ENCODE assay signal across 24 cellular contexts in genomic region chr5:111246459-111246858, GRCh38. TPM values are rescaled to one million over a fixed set of nuclear protein-coding genes. Genes with fewer than 3 reads are reported as not detected.
DNase-seq lines count a peak whose midpoint lies in the region; ATAC-seq and TF ChIP-seq lines count a peak whose summit lies in the region.
"Had no signal": no experiment of that assay in that cellular context is flagged by ENCODE, and none has a peak within 500 bp of the region (broad histone marks: within the 10 kb centered on the region; RNA-seq: fewer than 3 reads in every experiment).

No MANE protein-coding gene starts in this region.

- H2AFZ ChIP-seq in trophoblast cell (ENCODE audit: insufficient read depth, low read length, poor library complexity) = no peak overlapping the region

- H3K36me3 Mint-ChIP-seq in activated CD4-positive, alpha-beta T cell treated with anti-CD3 and anti-CD28 coated beads for 36 hours (ENCODE audit: low read depth) = peaks cover 7% of the 10 kb centered on the region
- peaks cover 49% of the 10 kb centered on the region for H3K36me3 Mint-ChIP-seq in CD4-positive, alpha-beta T cell (ENCODE audit: low read depth)
- no peaks in the 10 kb centered on the region for H3K36me3 Mint-ChIP-seq in WTC11
- H3K36me3 Mint-ChIP-seq in effector memory CD8-positive, alpha-beta T cell (ENCODE audit: insufficient read depth) = peaks cover 11% of the 10 kb centered on the region

- no peaks in the 10 kb centered on the region for H3K4me1 ChIP-seq in trophoblast cell (ENCODE audit: control insufficient read depth in 1 of 2, insufficient read depth in 2 of 2, low read length in 2 of 2)
- H3K4me1 ChIP-seq: HAP-1, left ventricle myocardium inferior, prostate gland, stomach, thyroid gland had no signal

- no CpG with 5 or more reads among the region's 1 CpG for WGBS in trophoblast cell (ENCODE audit: extremely low coverage, insufficient coverage, insufficient read length)

- H3K4ac ChIP-seq in trophoblast cell (ENCODE audit: low read depth, low read length) = no peak overlapping the region

- peaks cover 80% of the 10 kb centered on the region for H3K4me1 Mint-ChIP-seq in activated CD4-positive, alpha-beta T cell treated with anti-CD3 and anti-CD28 coated beads for 36 hours
- H3K4me1 Mint-ChIP-seq in CD4-positive, alpha-beta T cell (ENCODE audit: low read depth) = peaks cover 86% of the 10 kb centered on the region
- H3K4me1 Mint-ChIP-seq in WTC11 = peaks cover 14% of the 10 kb centered on the region
- H3K4me1 Mint-ChIP-seq in effector memory CD8-positive, alpha-beta T cell (ENCODE audit: low read depth in 2 of 2) = peaks cover 22 to 38% of the 10 kb centered on the region in 2 donors

- no peak for DNase-seq in activated CD4-positive, alpha-beta T cell treated with anti-CD3 and anti-CD28 coated beads for 36 hours
- DNase-seq in activated CD4-positive, alpha-beta T cell treated with anti-CD3 and anti-CD28 coated beads, Interleukin-2, amount 50 U/mL, for 1 hour = no peak
- no peak for DNase-seq in CD4-positive, alpha-beta T cell
- no peak for DNase-seq in WTC11 (ENCODE audit: low spot score)
- no peak for DNase-seq in effector memory CD8-positive, alpha-beta T cell
- DNase-seq in trophoblast cell = no peak
- DNase-seq: amygdala; islet precursor cell; left ventricle myocardium inferior; NCI-H1105; NCI-H2029; NCI-H524 treated with DMSO at 0.1 percent for 48 hours; nucleus accumbens; SHP77; stimulated activated CD4-positive, alpha-beta T cell treated with anti-CD3 and anti-CD28 coated beads, Interleukin-4, amount 100 ng/mL, for 4 hours; stomach; thyroid gland had no signal

- peak overlapping the region; percentile 51 for H3K4me3 Mint-ChIP-seq in activated CD4-positive, alpha-beta T cell treated with anti-CD3 and anti-CD28 coated beads for 36 hours
- peak overlapping the region; percentile 27 for H3K4me3 Mint-ChIP-seq in CD4-positive, alpha-beta T cell
- H3K4me3 Mint-ChIP-seq in WTC11 = no peak overlapping the region
- H3K4me3 Mint-ChIP-seq in effector memory CD8-positive, alpha-beta T cell = no peak overlapping the region

- no peaks in the 10 kb centered on the region for H3K9me3 ChIP-seq in CD4-positive, alpha-beta T cell (ENCODE audit: control insufficient read depth, low read length)
- H3K9me3 ChIP-seq in trophoblast cell (ENCODE audit: insufficient read depth, low read depth, low read length) = no peaks in the 10 kb centered on the region
- H3K9me3 ChIP-seq: HAP-1, left ventricle myocardium inferior, prostate gland, stomach, thyroid gland had no signal

- H3K14ac ChIP-seq in trophoblast cell (ENCODE audit: low read length) = no peak overlapping the region

- H3K4me3 ChIP-seq in trophoblast cell (ENCODE audit: low read depth, low read length) = no peak overlapping the region
- H3K4me3 ChIP-seq: HAP-1, K562, left ventricle myocardium inferior, prostate gland, stomach, thyroid gland had no signal

- no peak overlapping the region for H4K12ac ChIP-seq in trophoblast cell (ENCODE audit: low read depth, low read length)

- no peak overlapping the region for H2BK5ac ChIP-seq in trophoblast cell (ENCODE audit: low read depth, low read length, poor library complexity)

- H3K79me2 ChIP-seq in trophoblast cell (ENCODE audit: control insufficient read depth, insufficient read depth, low read length, poor library complexity) = no peaks in the 10 kb centered on the region

- H3K4me2 ChIP-seq in trophoblast cell (ENCODE audit: low read length) = no peak overlapping the region

- TF ChIP-seq CTCF in CD4-positive, alpha-beta T cell (IDR thresholded peaks at IDR 0.05) = no peak
- no peak for TF ChIP-seq CTCF in WTC11 (IDR thresholded peaks at IDR 0.05)

- H3K9ac ChIP-seq in trophoblast cell (ENCODE audit: low read length) = no peak overlapping the region

- intact Hi-C loops in activated CD4-positive, alpha-beta T cell treated with anti-CD3 and anti-CD28 coated beads for 36 hours (cut with DNase I, micrococcal nuclease) = no loop called here
- intact Hi-C loops in CD4-positive, alpha-beta T cell (cut with DNase I, micrococcal nuclease) = no loop called here

- no peaks in the 10 kb centered on the region for H3K9me3 Mint-ChIP-seq in activated CD4-positive, alpha-beta T cell treated with anti-CD3 and anti-CD28 coated beads for 36 hours (ENCODE audit: low read depth)
- H3K9me3 Mint-ChIP-seq in CD4-positive, alpha-beta T cell = no peaks in the 10 kb centered on the region
- no peaks in the 10 kb centered on the region for H3K9me3 Mint-ChIP-seq in WTC11
- no peaks in the 10 kb centered on the region for H3K9me3 Mint-ChIP-seq in effector memory CD8-positive, alpha-beta T cell

- no peak overlapping the region for H2AK5ac ChIP-seq in trophoblast cell (ENCODE audit: low read length)

- H2BK120ac ChIP-seq in trophoblast cell (ENCODE audit: insufficient read depth, low read length, poor library complexity) = no peak overlapping the region

- no peak overlapping the region for H4K8ac ChIP-seq in trophoblast cell (ENCODE audit: low read depth, low read length)

- POLR2A ChIA-PET in activated CD4-positive, alpha-beta T cell treated with anti-CD3 and anti-CD28 coated beads for 36 hours (lab: Charles Lee) = interaction anchor here (1.1 to 1.6 kb wide), 2 partner anchors 8 to 10 kb away, joined by 4 to 5 read pairs; no protein-coding TSS in a partner anchor
- POLR2A ChIA-PET in CD4-positive, alpha-beta T cell (lab: Charles Lee) = interaction anchor here (1.4 to 4.5 kb wide), 6 partner anchors 9 to 24 kb away, joined by 4 to 35 read pairs (median 8); partner anchors contain the start of gene CAMK4
- POLR2A ChIA-PET in WTC11 (lab: Charles Lee) = no interaction called here

- no peaks in the 10 kb centered on the region for H3K36me3 ChIP-seq in trophoblast cell (ENCODE audit: control insufficient read depth in 1 of 2, insufficient read depth in 2 of 2, low read length in 2 of 2)
- H3K36me3 ChIP-seq: HAP-1, left ventricle myocardium inferior, prostate gland, stomach, thyroid gland had no signal

- H3K23ac ChIP-seq in trophoblast cell (ENCODE audit: low read length) = no peak overlapping the region

- CTCF ChIA-PET in activated CD4-positive, alpha-beta T cell treated with anti-CD3 and anti-CD28 coated beads for 36 hours (lab: Charles Lee) = interaction anchor here (0.7 to 11.5 kb wide), 7 partner anchors 8 to 48 kb away, joined by 3 to 132 read pairs (median 5); no protein-coding TSS in a partner anchor
- CTCF ChIA-PET in CD4-positive, alpha-beta T cell (lab: Charles Lee) = interaction anchor here (1.0 to 3.2 kb wide), 4 partner anchors 10 to 32 kb away, joined by 3 to 9 read pairs (median 5); no protein-coding TSS in a partner anchor
- CTCF ChIA-PET in WTC11 (lab: Charles Lee) = interaction anchor here (1.1 to 1.7 kb wide), 2 partner anchors 24 to 87 kb away, joined by 3 read pairs; no protein-coding TSS in a partner anchor

- ATAC-seq in activated CD4-positive, alpha-beta T cell treated with anti-CD3 and anti-CD28 coated beads for 36 hours = no peak
- no peak for ATAC-seq in CD4-positive, alpha-beta T cell (ENCODE audit: poor library complexity)
- ATAC-seq in WTC11 (peak; percentile 58), GM18861 (IDR thresholded peaks at IDR 0.05; ENCODE audit: unreplicated experiment) (no peak), GM18517 (IDR thresholded peaks at IDR 0.05; ENCODE audit: unreplicated experiment) (no peak)
- ATAC-seq in effector memory CD8-positive, alpha-beta T cell (replicated peaks) = no peak
- ATAC-seq: K562, Panc1, sciatic nerve had no signal

- no peaks in the 10 kb centered on the region for H3K79me1 ChIP-seq in trophoblast cell (ENCODE audit: low read length)

- no peaks in the 10 kb centered on the region for H3K27me3 Mint-ChIP-seq in activated CD4-positive, alpha-beta T cell treated with anti-CD3 and anti-CD28 coated beads for 36 hours
- H3K27me3 Mint-ChIP-seq in CD4-positive, alpha-beta T cell = no peaks in the 10 kb centered on the region
- no peaks in the 10 kb centered on the region for H3K27me3 Mint-ChIP-seq in WTC11 (ENCODE audit: low read depth)
- no peaks in the 10 kb centered on the region for H3K27me3 Mint-ChIP-seq in effector memory CD8-positive, alpha-beta T cell

- no peak overlapping the region for H2BK12ac ChIP-seq in trophoblast cell (ENCODE audit: low read length)

- H3K27ac Mint-ChIP-seq in activated CD4-positive, alpha-beta T cell treated with anti-CD3 and anti-CD28 coated beads for 36 hours = peak overlapping the region; percentile 82
- peak overlapping the region; percentile 72 for H3K27ac Mint-ChIP-seq in CD4-positive, alpha-beta T cell
- H3K27ac Mint-ChIP-seq in WTC11 = no peak overlapping the region
- peak overlapping the region; percentile 2 to 78 for H3K27ac Mint-ChIP-seq in effector memory CD8-positive, alpha-beta T cell

- H3K18ac ChIP-seq in trophoblast cell (ENCODE audit: low read length) = no peak overlapping the region

- no peak overlapping the region for H4K91ac ChIP-seq in trophoblast cell (ENCODE audit: low read depth, low read length)

- H3K27ac ChIP-seq in CD4-positive, alpha-beta T cell (ENCODE audit: low read depth, low read length) = no peak overlapping the region
- no peak overlapping the region for H3K27ac ChIP-seq in trophoblast cell (ENCODE audit: low read depth, low read length)
- H3K27ac ChIP-seq: left ventricle myocardium inferior, prostate gland, stomach, thyroid gland had no signal

- no peaks in the 10 kb centered on the region for H3K27me3 ChIP-seq in CD4-positive, alpha-beta T cell (ENCODE audit: control insufficient read depth, insufficient read depth, low read length)
- H3K27me3 ChIP-seq in trophoblast cell (ENCODE audit: insufficient read depth, low read length) = no peaks in the 10 kb centered on the region
- H3K27me3 ChIP-seq: stomach, thyroid gland had no signal

TF ChIP-seq in WTC11, 78 proteins besides CTCF, POLR2A, EP300 and RAD21:
- TF ChIP-seq JUN (CRISPR knock-in tag; IDR thresholded peaks at IDR 0.05) (no peak), NR1H2 (CRISPR knock-in tag; IDR thresholded peaks at IDR 0.05) (no peak), FOXK1 (CRISPR knock-in tag; IDR thresholded peaks at IDR 0.05) (no peak), SOX15 (CRISPR knock-in tag; IDR thresholded peaks at IDR 0.05) (no peak), TCF7 (CRISPR knock-in tag; IDR thresholded peaks at IDR 0.05; ENCODE audit: low read depth) (no peak), E2F5 (CRISPR knock-in tag; IDR thresholded peaks at IDR 0.05) (no peak)
TF ChIP-seq in WTC11: peak in this region for 0.

RNA-seq across cellular contexts. Expression of gene CAMK4, which starts 22.3 kb away (rescaled TPM):
- 10 to 100 TPM; 49.4 to 53.1 TPM for total RNA-seq in activated CD4-positive, alpha-beta T cell treated with anti-CD3 and anti-CD28 coated beads for 36 hours
- 100 to 1,000 TPM; 202 to 225 TPM for total RNA-seq in CD4-positive, alpha-beta T cell
- 5.8 to 10.6 TPM (median 7.4 TPM) in 3 replicates for total RNA-seq in WTC11 (2021)
- polyA plus RNA-seq in trophoblast cell (2013) = 0.67 and 0.85 TPM in 2 replicates
- polyA plus RNA-seq: K562 had no signal

Comparison
In these comparisons a context has a peak if more than half of its experiments do, and no peak if none do; other contexts are left out.
1. H3K4me3 Mint-ChIP-seq: peak in activated CD4-positive, alpha-beta T cell treated with anti-CD3 and anti-CD28 coated beads for 36 hours (single experiment) and CD4-positive, alpha-beta T cell (single experiment); none in WTC11 (single experiment) and effector memory CD8-positive, alpha-beta T cell (0 of 2).